19 cellular contexts compared by ENCODE assay signal in the genomic region with DNA sequence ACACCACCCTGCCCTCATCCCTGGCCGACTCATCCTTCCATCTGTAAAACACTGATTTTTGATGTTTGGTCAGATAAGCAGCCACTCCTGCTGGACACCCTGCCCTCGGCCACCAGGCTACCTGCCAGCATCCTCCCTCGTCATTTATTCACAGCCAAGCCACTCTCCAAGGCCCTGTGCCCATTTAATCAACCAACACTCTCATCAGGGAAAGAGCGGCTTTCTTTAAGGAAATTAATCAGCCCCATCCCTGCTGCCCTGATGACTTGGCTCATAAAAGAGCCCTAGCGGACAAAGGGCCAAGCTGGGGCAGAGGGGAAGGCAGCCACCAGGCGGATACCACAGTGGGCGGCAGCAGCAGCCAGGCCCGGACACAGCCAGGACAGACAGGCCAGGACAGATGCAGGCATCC. TPM values are rescaled to one million over a fixed set of nuclear protein-coding genes. Genes with fewer than 3 reads are reported as not detected.
A peak's percentile ranks its signal among the peaks of the same experiment; 100 is the strongest.
DNase-seq lines count a peak whose midpoint lies in the region; ATAC-seq and TF ChIP-seq lines count a peak whose summit lies in the region.
"Had no signal": no experiment of that assay in that cellular context is flagged by ENCODE, and none has a peak within 500 bp of the region (broad histone marks: within the 10 kb centered on the region; RNA-seq: fewer than 3 reads in every experiment).

No MANE protein-coding gene starts in this region.

- H4K20me1 ChIP-seq in SK-N-SH (ENCODE audit: insufficient read depth) = no peaks in the 10 kb centered on the region
- H4K20me1 ChIP-seq: BLaER1 had no signal

- CTCF ChIA-PET in SK-N-SH (lab: Yijun Ruan, JAX) = interaction anchor here (1.6 to 1.7 kb wide), 2 partner anchors 11 to 53 kb away, joined by 4 to 5 read pairs; no protein-coding TSS in a partner anchor

- no peak overlapping the region for H2AFZ ChIP-seq in SK-N-SH (ENCODE audit: low read depth)

- WGBS in SK-N-SH (ENCODE audit: low lambda C conversion rate) = 80% methylated on average over 8 of the region's 8 CpGs
- WGBS in prostate gland = 51% methylated on average over 8 of the region's 8 CpGs

- peaks cover 0 to 18% of the 10 kb centered on the region in 2 experiments; a peak in 1 of 4 replicates for H3K4me1 ChIP-seq in SK-N-SH (ENCODE audit: control insufficient read depth in 1 of 2, insufficient read depth in 2 of 2, low read depth in 1 of 2, low read length in 1 of 2)
- H3K4me1 ChIP-seq in prostate gland (replicated peaks) = peaks cover 7% of the 10 kb centered on the region
- H3K4me1 ChIP-seq: BLaER1, HAP-1 had no signal

- DNase-seq in SK-N-SH (peak; percentile 75), left colon (no peak), prostate gland (ENCODE audit: low spot score) (no peak), NCI-H774 (lab: John Stamatoyannopoulos, UW) (no peak), NCI-H1105 (lab: John Stamatoyannopoulos, UW) (no peak)
- DNase-seq: DMS 273 treated with DMSO at 0.1 percent for 48 hours; Kasumi-1; NCI-H1417; NCI-H1930; NCI-H2171; NCI-H446; NCI-H69; NK-92 treated with Interleukin-12 subunit alpha and Interleukin-12 subunit beta, amount 100 ng/mL, for 24 hours; SIG-M5 had no signal

- H3K36me3 ChIP-seq in SK-N-SH (replicated peaks in 1 of 2; ENCODE audit: control insufficient read depth in 1 of 2, insufficient read depth in 2 of 2, low read length in 1 of 2) (peaks cover 0 to 10% of the 10 kb centered on the region in 2 experiments), prostate gland (no peaks in the 10 kb centered on the region)
- H3K36me3 ChIP-seq: HAP-1 had no signal

- TF ChIP-seq CTCF in SK-N-SH (IDR thresholded peaks at IDR 0.05) (no peak), VCaP (conservative IDR thresholded peaks at IDR 0.05) (peak; percentile 43), prostate gland (IDR thresholded peaks at IDR 0.05) (peak in 1 of 4 experiments; percentile 2)

- peak overlapping the region in 1 of 2 experiments; percentile 51; a peak in 1 of 4 replicates for H3K27ac ChIP-seq in SK-N-SH (ENCODE audit: low read depth in 2 of 2, low read length in 1 of 2)
- peak overlapping the region; percentile 99 for H3K27ac ChIP-seq in VCaP
- peak overlapping the region; percentile 5 to 27 for H3K27ac ChIP-seq in prostate gland
- H3K27ac ChIP-seq: BLaER1 had no signal

- H3K27me3 ChIP-seq in SK-N-SH (ENCODE audit: insufficient read depth) (no peaks in the 10 kb centered on the region), prostate gland (replicated peaks; ENCODE audit: insufficient read depth) (no peaks in the 10 kb centered on the region)
- H3K27me3 ChIP-seq: BLaER1 had no signal

- H3K4me3 ChIP-seq in SK-N-SH (ENCODE audit: low read depth in 2 of 2, low read length in 1 of 2) (no peak overlapping the region), prostate gland (no peak overlapping the region)
- H3K4me3 ChIP-seq: BLaER1, HAP-1 had no signal

- no peaks in the 10 kb centered on the region for H3K79me2 ChIP-seq in SK-N-SH (ENCODE audit: insufficient read depth)

- no peak; the same call in 2 of the 3 replicates for ATAC-seq in SK-N-SH treated with all-trans-retinoic acid at 6 μM for 48 hours
- peak; percentile 16 for ATAC-seq in left colon
- ATAC-seq in HG02798 (IDR thresholded peaks at IDR 0.05; ENCODE audit: poor library complexity, unreplicated experiment) = no peak

- no peaks in the 10 kb centered on the region for H3F3A ChIP-seq in SK-N-SH (replicated peaks; ENCODE audit: insufficient read depth)

- TF ChIP-seq EP300 in SK-N-SH (IDR thresholded peaks at IDR 0.05; ENCODE audit: borderline replicate concordance in 1 of 2, low read depth in 1 of 2, low read length in 1 of 2) = no peak

- H3K9ac ChIP-seq in SK-N-SH = no peak overlapping the region
- H3K9ac ChIP-seq: BLaER1 had no signal

- POLR2A ChIA-PET in SK-N-SH (lab: Yijun Ruan, JAX) = no interaction called here

- intact Hi-C loops in left colon (cut with DNase I, micrococcal nuclease) = no loop called here
- intact Hi-C loops in prostate gland (cut with DNase I) = no loop called here

- H3K4me2 ChIP-seq in SK-N-SH = no peak overlapping the region
- H3K4me2 ChIP-seq: BLaER1 had no signal

- TF ChIP-seq RAD21 in SK-N-SH (IDR thresholded peaks at IDR 0.05; ENCODE audit: low read length) = 0 out of 2 replicates have a peak, but pooled peaks have one; percentile 5

- no peak for TF ChIP-seq POLR2A in prostate gland (IDR thresholded peaks at IDR 0.05)

- H3K9me3 ChIP-seq in SK-N-SH (no peaks in the 10 kb centered on the region), prostate gland (no peaks in the 10 kb centered on the region)
- H3K9me3 ChIP-seq: BLaER1, HAP-1 had no signal

- H3K9me2 ChIP-seq in SK-N-SH = no peaks in the 10 kb centered on the region

TF ChIP-seq in SK-N-SH, 30 proteins besides CTCF, POLR2A, EP300 and RAD21:
- TF ChIP-seq GATA2 (CRISPR knock-in tag; IDR thresholded peaks at IDR 0.05) (peak; percentile 84), TCF12 (IDR thresholded peaks at IDR 0.05) (no peak)

TF ChIP-seq in SK-N-SH treated with all-trans-retinoic acid at 6 μM for 48 hours, 23 proteins besides CTCF, POLR2A, EP300 and RAD21:
- TF ChIP-seq ZNF565 (CRISPR knock-in tag; conservative IDR thresholded peaks at IDR 0.05; ENCODE audit: low read depth) (no peak), ARNTL (CRISPR knock-in tag; IDR thresholded peaks at IDR 0.05; ENCODE audit: borderline replicate concordance, low read depth) (no peak), PATZ1 (CRISPR knock-in tag; IDR thresholded peaks at IDR 0.05; ENCODE audit: borderline replicate concordance) (no peak), ZNF8 (CRISPR knock-in tag; IDR thresholded peaks at IDR 0.05) (no peak), PPARA (CRISPR knock-in tag; IDR thresholded peaks at IDR 0.05; ENCODE audit: borderline replicate concordance) (no peak)
- TF ChIP-seq, protein P1, sequence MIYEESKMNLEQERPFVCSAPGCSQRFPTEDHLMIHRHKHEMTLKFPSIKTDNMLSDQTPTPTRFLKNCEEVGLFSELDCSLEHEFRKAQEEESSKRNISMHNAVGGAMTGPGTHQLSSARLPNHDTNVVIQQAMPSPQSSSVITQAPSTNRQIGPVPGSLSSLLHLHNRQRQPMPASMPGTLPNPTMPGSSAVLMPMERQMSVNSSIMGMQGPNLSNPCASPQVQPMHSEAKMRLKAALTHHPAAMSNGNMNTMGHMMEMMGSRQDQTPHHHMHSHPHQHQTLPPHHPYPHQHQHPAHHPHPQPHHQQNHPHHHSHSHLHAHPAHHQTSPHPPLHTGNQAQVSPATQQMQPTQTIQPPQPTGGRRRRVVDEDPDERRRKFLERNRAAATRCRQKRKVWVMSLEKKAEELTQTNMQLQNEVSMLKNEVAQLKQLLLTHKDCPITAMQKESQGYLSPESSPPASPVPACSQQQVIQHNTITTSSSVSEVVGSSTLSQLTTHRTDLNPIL (CRISPR knock-in tag; IDR thresholded peaks at IDR 0.05; ENCODE audit: low read depth) = no peak
- TF ChIP-seq, protein P2, sequence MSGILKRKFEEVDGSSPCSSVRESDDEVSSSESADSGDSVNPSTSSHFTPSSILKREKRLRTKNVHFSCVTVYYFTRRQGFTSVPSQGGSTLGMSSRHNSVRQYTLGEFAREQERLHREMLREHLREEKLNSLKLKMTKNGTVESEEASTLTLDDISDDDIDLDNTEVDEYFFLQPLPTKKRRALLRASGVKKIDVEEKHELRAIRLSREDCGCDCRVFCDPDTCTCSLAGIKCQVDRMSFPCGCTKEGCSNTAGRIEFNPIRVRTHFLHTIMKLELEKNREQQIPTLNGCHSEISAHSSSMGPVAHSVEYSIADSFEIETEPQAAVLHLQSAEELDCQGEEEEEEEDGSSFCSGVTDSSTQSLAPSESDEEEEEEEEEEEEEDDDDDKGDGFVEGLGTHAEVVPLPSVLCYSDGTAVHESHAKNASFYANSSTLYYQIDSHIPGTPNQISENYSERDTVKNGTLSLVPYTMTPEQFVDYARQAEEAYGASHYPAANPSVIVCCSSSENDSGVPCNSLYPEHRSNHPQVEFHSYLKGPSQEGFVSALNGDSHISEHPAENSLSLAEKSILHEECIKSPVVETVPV (CRISPR knock-in tag; IDR thresholded peaks at IDR 0.05) = no peak

RNA-seq across cellular contexts. Expression of gene GOLM1, which starts 52.4 kb away (rescaled TPM):
- 69.8 and 83.2 TPM in 2 replicates for polyA plus RNA-seq in SK-N-SH (2012; rRNA removed)
- polyA plus RNA-seq in SK-N-SH (2012; cell fraction: cytosol; rRNA removed) = 76.9 and 101 TPM in 2 replicates
- 20.0 and 33.9 TPM in 2 replicates for polyA plus RNA-seq in SK-N-SH (2012; cell fraction: nucleus; rRNA removed)
- total RNA-seq in left colon = 100 to 1,000 TPM; 324 to 443 TPM
- 100 to 1,000 TPM in 1 of 2 donors, 10 to 100 TPM in 1; 53.4 to 162 TPM for total RNA-seq in prostate gland
